In the genomic region with DNA sequence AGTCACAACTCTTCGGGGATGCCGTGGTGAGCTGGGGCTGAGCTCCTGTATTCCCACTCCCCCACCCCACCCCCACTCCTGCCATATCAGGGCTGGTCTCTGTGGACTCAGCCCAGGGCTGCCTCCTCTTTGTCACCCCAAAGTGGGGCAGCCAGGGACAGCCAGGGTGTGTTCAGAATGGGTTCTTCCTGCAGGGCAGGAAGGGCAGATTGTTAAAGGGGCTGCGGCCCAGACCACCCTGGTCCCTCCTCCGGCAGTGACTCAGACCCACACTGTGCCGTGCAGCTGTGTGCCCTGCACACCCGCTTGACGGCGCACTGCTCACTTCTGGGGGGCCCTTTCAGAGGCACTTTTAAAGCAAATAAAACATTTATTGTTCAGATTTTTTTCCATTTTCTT, we compare ENCODE assay signal across 14 cellular contexts. TPM values are rescaled to one million over a fixed set of nuclear protein-coding genes. Genes with fewer than 3 reads are reported as not detected.
A peak's percentile ranks its signal among the peaks of the same experiment; 100 is the strongest.
DNase-seq lines count a peak whose midpoint lies in the region; ATAC-seq and TF ChIP-seq lines count a peak whose summit lies in the region.
"Had no signal": no experiment of that assay in that cellular context is flagged by ENCODE, and none has a peak within 500 bp of the region (broad histone marks: within the 10 kb centered on the region; RNA-seq: fewer than 3 reads in every experiment).

No MANE protein-coding gene starts in this region.

- H3K27ac Mint-ChIP-seq in CD4-positive, alpha-beta T cell = peak overlapping the region; percentile 59
- peak overlapping the region; percentile 59 for H3K27ac Mint-ChIP-seq in T-helper 17 cell
- peak overlapping the region; percentile 20 for H3K27ac Mint-ChIP-seq in dendritic cell treated with granulocyte-macrophage colony-stimulating factor and Interleukin-4, amounts not matched to agents 40 ng/mL and 50 ng/mL, for 4 days
- H3K27ac Mint-ChIP-seq in naive thymus-derived CD8-positive, alpha-beta T cell = peak overlapping the region; percentile 29 to 84 (median 62)

- peaks cover 47% of the 10 kb centered on the region for H3K36me3 Mint-ChIP-seq in CD4-positive, alpha-beta T cell (ENCODE audit: low read depth)
- H3K36me3 Mint-ChIP-seq in T-helper 17 cell (ENCODE audit: low read depth) = no peaks in the 10 kb centered on the region
- H3K36me3 Mint-ChIP-seq in dendritic cell treated with granulocyte-macrophage colony-stimulating factor and Interleukin-4, amounts not matched to agents 40 ng/mL and 50 ng/mL, for 4 days (ENCODE audit: low read depth) = peaks cover 77% of the 10 kb centered on the region
- peaks cover 0 to 37% (median 8%) of the 10 kb centered on the region in 3 donors for H3K36me3 Mint-ChIP-seq in naive thymus-derived CD8-positive, alpha-beta T cell

- H3K9me3 ChIP-seq in CD4-positive, alpha-beta T cell (ENCODE audit: control insufficient read depth, low read length) = no peaks in the 10 kb centered on the region
- no peaks in the 10 kb centered on the region for H3K9me3 ChIP-seq in T-helper 17 cell (ENCODE audit: control insufficient read depth, low read length, poor library complexity, severe bottlenecking)
- H3K9me3 ChIP-seq in thyroid gland = no peaks in the 10 kb centered on the region
- H3K9me3 ChIP-seq: ovary had no signal

- WGBS in thyroid gland, 2 donors = 90 to 96% methylated on average over 6 to 8 of the region's 8 CpGs

- no peak for DNase-seq in CD4-positive, alpha-beta T cell
- DNase-seq in T-helper 17 cell (no peak), thyroid gland (no peak), NCI-H2196 treated with DMSO at 0.1 percent for 48 hours (lab: John Stamatoyannopoulos, UW; ENCODE audit: unreplicated experiment) (no peak)
- DNase-seq in naive thymus-derived CD8-positive, alpha-beta T cell = no peak
- DNase-seq: islet precursor cell; NCI-H2029 treated with DMSO at 0.1 percent for 48 hours; ovary; stimulated activated CD4-positive, alpha-beta T cell treated with anti-CD3 and anti-CD28 coated beads, Interleukin-15, amount 100 ng/mL, for 24 hours had no signal

- H3K4me1 Mint-ChIP-seq in CD4-positive, alpha-beta T cell (ENCODE audit: low read depth) = peaks cover 15% of the 10 kb centered on the region
- H3K4me1 Mint-ChIP-seq in T-helper 17 cell = peaks cover 22% of the 10 kb centered on the region
- H3K4me1 Mint-ChIP-seq in dendritic cell treated with granulocyte-macrophage colony-stimulating factor and Interleukin-4, amounts not matched to agents 40 ng/mL and 50 ng/mL, for 4 days (ENCODE audit: low read depth) = peaks cover 16% of the 10 kb centered on the region
- H3K4me1 Mint-ChIP-seq in naive thymus-derived CD8-positive, alpha-beta T cell = peaks cover 13 to 21% (median 15%) of the 10 kb centered on the region in 4 donors

- no peak for ATAC-seq in CD4-positive, alpha-beta T cell (ENCODE audit: poor library complexity)
- ATAC-seq in T-helper 17 cell = no peak
- ATAC-seq in naive thymus-derived CD8-positive, alpha-beta T cell = no peak
- ATAC-seq in GM18858 (IDR thresholded peaks at IDR 0.05; ENCODE audit: unreplicated experiment) = no peak
- ATAC-seq in HG02571 (IDR thresholded peaks at IDR 0.05; ENCODE audit: unreplicated experiment) = no peak

- CTCF ChIA-PET in CD4-positive, alpha-beta T cell (lab: Charles Lee) = interaction anchor here (1.4 to 1.9 kb wide), 3 partner anchors 15 to 56 kb away, joined by 5 to 10 read pairs (median 6); no protein-coding TSS in a partner anchor

- H3K4me1 ChIP-seq in thyroid gland = peaks cover 18 to 28% of the 10 kb centered on the region in 2 donors

- no peak for TF ChIP-seq CTCF in CD4-positive, alpha-beta T cell (IDR thresholded peaks at IDR 0.05)
- TF ChIP-seq CTCF in thyroid gland (IDR thresholded peaks at IDR 0.05) = no peak

- no peak for TF ChIP-seq POLR2A in thyroid gland (IDR thresholded peaks at IDR 0.05)

- no peak overlapping the region for H3K4me3 Mint-ChIP-seq in CD4-positive, alpha-beta T cell
- no peak overlapping the region for H3K4me3 Mint-ChIP-seq in T-helper 17 cell
- H3K4me3 Mint-ChIP-seq in dendritic cell treated with granulocyte-macrophage colony-stimulating factor and Interleukin-4, amounts not matched to agents 40 ng/mL and 50 ng/mL, for 4 days = no peak overlapping the region
- H3K4me3 Mint-ChIP-seq in naive thymus-derived CD8-positive, alpha-beta T cell = no peak overlapping the region

- no peaks in the 10 kb centered on the region for H3K27me3 ChIP-seq in CD4-positive, alpha-beta T cell (ENCODE audit: control insufficient read depth, insufficient read depth, low read length)
- no peaks in the 10 kb centered on the region for H3K27me3 ChIP-seq in thyroid gland
- H3K27me3 ChIP-seq: ovary had no signal

- H3K27ac ChIP-seq in CD4-positive, alpha-beta T cell (ENCODE audit: low read depth, low read length) = no peak overlapping the region
- H3K27ac ChIP-seq in thyroid gland = peak overlapping the region in 1 of 3 donors; percentile 29
- H3K27ac ChIP-seq: ovary had no signal

- POLR2A ChIA-PET in CD4-positive, alpha-beta T cell (lab: Charles Lee) = interaction anchor here (1.2 to 1.4 kb wide), 3 partner anchors 27 to 76 kb away, joined by 3 to 6 read pairs (median 3); a partner anchor contains a TSS
- POLR2A ChIA-PET in naive thymus-derived CD8-positive, alpha-beta T cell (lab: Charles Lee) = interaction anchor here (1.1 to 2.5 kb wide), 4 partner anchors 10 to 51 kb away, joined by 4 to 8 read pairs (median 7); no protein-coding TSS in a partner anchor

- H3K36me3 ChIP-seq in thyroid gland = peaks cover 48 to 52% of the 10 kb centered on the region in 2 donors
- H3K36me3 ChIP-seq: ovary had no signal

- H3K9me3 Mint-ChIP-seq in CD4-positive, alpha-beta T cell = no peaks in the 10 kb centered on the region
- H3K9me3 Mint-ChIP-seq in dendritic cell treated with granulocyte-macrophage colony-stimulating factor and Interleukin-4, amounts not matched to agents 40 ng/mL and 50 ng/mL, for 4 days = no peaks in the 10 kb centered on the region
- H3K9me3 Mint-ChIP-seq in naive thymus-derived CD8-positive, alpha-beta T cell = no peaks in the 10 kb centered on the region

- H3K27me3 Mint-ChIP-seq in CD4-positive, alpha-beta T cell = no peaks in the 10 kb centered on the region
- H3K27me3 Mint-ChIP-seq in T-helper 17 cell = no peaks in the 10 kb centered on the region
- no peaks in the 10 kb centered on the region for H3K27me3 Mint-ChIP-seq in dendritic cell treated with granulocyte-macrophage colony-stimulating factor and Interleukin-4, amounts not matched to agents 40 ng/mL and 50 ng/mL, for 4 days
- H3K27me3 Mint-ChIP-seq in naive thymus-derived CD8-positive, alpha-beta T cell = no peaks in the 10 kb centered on the region

- intact Hi-C loops in CD4-positive, alpha-beta T cell (cut with DNase I, micrococcal nuclease) = no loop called here
- intact Hi-C loops in dendritic cell treated with granulocyte-macrophage colony-stimulating factor and Interleukin-4, amounts not matched to agents 40 ng/mL and 50 ng/mL, for 4 days (cut with micrococcal nuclease) = no loop called here
- intact Hi-C loops in thyroid gland (cut with DNase I) = loop anchor here (10.0 kb wide), 1 partner anchor 52 kb away; no protein-coding TSS in a partner anchor

- no peak overlapping the region for H3K4me3 ChIP-seq in thyroid gland (replicated peaks in 1 of 3)
- H3K4me3 ChIP-seq: ovary had no signal

RNA-seq across cellular contexts. Expression of a gene that starts 9.3 kb away (rescaled TPM):
- 1 to 10 TPM; 4.5 to 5.8 TPM for total RNA-seq in CD4-positive, alpha-beta T cell
- total RNA-seq in T-helper 17 cell (1 to 10 TPM; 5.9 to 6.9 TPM), thyroid gland (100 to 1,000 TPM in 3 of 4 donors, 10 to 100 TPM in 1; 59.3 to 276 (median 187) TPM)
- total RNA-seq in naive thymus-derived CD8-positive, alpha-beta T cell = 10 to 100 TPM; 11.5 to 12.8 TPM
- polyA plus RNA-seq in naive thymus-derived CD8-positive, alpha-beta T cell = 10 to 100 TPM in 1 of 3 donors, 1 to 10 TPM in 2; 9.4 to 11.6 (median 9.7) TPM

RNA-seq across cellular contexts. Expression of a gene that starts 23.7 kb away (rescaled TPM):
- under 1 TPM; 0.17 to 0.33 TPM for total RNA-seq in CD4-positive, alpha-beta T cell
- total RNA-seq in T-helper 17 cell (under 1 TPM; 0.27 to 0.55 TPM), thyroid gland (100 to 1,000 TPM in 2 of 4 donors, 10 to 100 TPM in 2; 87.3 to 178 (median 125) TPM)
- total RNA-seq in naive thymus-derived CD8-positive, alpha-beta T cell = under 1 TPM; 0.63 to 0.65 TPM
- polyA plus RNA-seq in naive thymus-derived CD8-positive, alpha-beta T cell = under 1 TPM; 0.08 to 0.27 (median 0.12) TPM

RNA-seq across cellular contexts. Expression of a gene that starts 37.3 kb away (rescaled TPM):
- 100 to 1,000 TPM; 116 to 122 TPM for total RNA-seq in CD4-positive, alpha-beta T cell
- total RNA-seq in T-helper 17 cell (100 to 1,000 TPM; 129 to 151 TPM), thyroid gland (10 to 100 TPM; 44.5 to 61.9 (median 52.6) TPM)
- 100 to 1,000 TPM; 160 to 165 TPM for total RNA-seq in naive thymus-derived CD8-positive, alpha-beta T cell
- polyA plus RNA-seq in naive thymus-derived CD8-positive, alpha-beta T cell = 10 to 100 TPM; 10.2 to 30.5 (median 14.3) TPM

RNA-seq across cellular contexts. Expression of a gene that starts 57.1 kb away (rescaled TPM):
- total RNA-seq in CD4-positive, alpha-beta T cell = not detected
- under 1 TPM in 1 of 2 donors, not detected in 1; 0.12 TPM for total RNA-seq in T-helper 17 cell
- not detected for total RNA-seq in naive thymus-derived CD8-positive, alpha-beta T cell
- not detected for polyA plus RNA-seq in naive thymus-derived CD8-positive, alpha-beta T cell
- 1 to 10 TPM in 3 of 4 donors, under 1 TPM in 1; 0.11 to 1.9 (median 1.2) TPM for total RNA-seq in thyroid gland
- total RNA-seq: activated CD8-positive, alpha-beta memory T cell treated with anti-CD3 and anti-CD28 coated beads for 36 hours had no signal
- polyA plus RNA-seq: BJ had no signal

Comparison
In these comparisons a context has a peak if more than half of its experiments do, and no peak if none do; other contexts are left out.
1. RNA of a gene that starts 9.3 kb away (total RNA-seq): 59.3 to 276 TPM in thyroid gland; 11.5 to 12.8 TPM in naive thymus-derived CD8-positive, alpha-beta T cell, 5.9 to 6.9 TPM in T-helper 17 cell and 4.5 to 5.8 TPM in CD4-positive, alpha-beta T cell; every median in the first group is over 4 times any median in the second.
2. RNA of a gene that starts 23.7 kb away (total RNA-seq): 87.3 to 178 TPM in thyroid gland; 0.63 to 0.65 TPM in naive thymus-derived CD8-positive, alpha-beta T cell, 0.27 to 0.55 TPM in T-helper 17 cell and 0.17 to 0.33 TPM in CD4-positive, alpha-beta T cell; every median in the first group is over 10 times any median in the second.
3. Peak in every context shown above with its lines, with median percentiles within 50 percentile points of each other: H3K27ac Mint-ChIP-seq.